30 cellular contexts compared by ENCODE assay signal in the genomic region with DNA sequence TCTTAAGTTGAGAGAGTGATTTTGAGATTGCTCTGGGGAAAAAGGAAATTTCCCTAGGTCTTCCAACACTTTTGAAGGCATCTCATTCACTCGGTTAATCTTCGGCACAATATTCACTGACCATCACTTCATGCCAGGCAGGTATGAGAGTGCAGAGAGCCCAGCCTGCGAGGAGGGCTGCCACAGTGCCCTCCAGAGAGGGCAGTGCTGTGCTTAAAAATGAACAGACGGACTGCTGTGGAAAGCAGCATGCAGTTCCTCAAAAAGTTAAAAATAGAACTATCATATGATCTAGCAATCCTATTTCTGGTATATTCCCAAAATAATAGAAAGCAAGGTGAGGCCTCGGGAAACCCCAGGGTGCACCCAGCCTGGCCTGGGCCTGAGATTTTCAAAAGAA.
"Had no signal": no experiment of that assay in that cellular context is flagged by ENCODE, and none has a peak within 500 bp of the region (broad histone marks: within the 10 kb centered on the region; RNA-seq: fewer than 3 reads in every experiment).

No MANE protein-coding gene starts in this region.

- H3K27ac ChIP-seq: adrenal gland, body of pancreas, breast epithelium, esophagus muscularis mucosa, foreskin keratinocyte, gastrocnemius medialis, heart left ventricle had no signal

- FAIRE-seq: colon had no signal

- ATAC-seq: activated CD4-positive, alpha-beta T cell treated with anti-CD3 and anti-CD28 coated beads for 36 hours; activated CD8-positive, alpha-beta memory T cell treated with anti-CD3 and anti-CD28 coated beads, Interleukin-2, amount 10 ng/mL, durations not matched to agents 7 days and 5 days; activated CD8-positive, alpha-beta T cell treated with anti-CD3 and anti-CD28 coated beads, Interleukin-2, amount 10 ng/mL, durations not matched to agents 7 days and 5 days; activated naive CD8-positive, alpha-beta T cell treated with anti-CD3 and anti-CD28 coated beads, Interleukin-2, amount 50 U/mL, for 24 hours; body of pancreas; foreskin keratinocyte; gastrocnemius medialis; T-helper 17 cell had no signal

- DNase-seq: activated CD4-positive, alpha-beta memory T cell treated with anti-CD3 and anti-CD28 coated beads for 36 hours; activated CD4-positive, alpha-beta T cell treated with anti-CD3 and anti-CD28 coated beads for 36 hours; activated CD4-positive, CD25-positive, alpha-beta regulatory T cell; activated CD4-positive, CD25-positive, alpha-beta regulatory T cell treated with anti-CD3 and anti-CD28 coated beads, Interleukin-2, amount 50 U/mL, for 72 hours; activated CD8-positive, alpha-beta memory T cell treated with anti-CD3 and anti-CD28 coated beads, Interleukin-2, amount 10 ng/mL, durations not matched to agents 7 days and 5 days; activated CD8-positive, alpha-beta memory T cell treated with anti-CD3 and anti-CD28 coated beads, Interleukin-2, amount 50 U/mL, for 4 hours; activated CD8-positive, alpha-beta T cell treated with anti-CD3 and anti-CD28 coated beads, Interleukin-2, amount 10 ng/mL, durations not matched to agents 7 days and 5 days; activated effector memory CD4-positive, alpha-beta T cell treated with anti-CD3 and anti-CD28 coated beads, Interleukin-2, amount 50 U/mL, for 16 hours; activated naive CD4-positive, alpha-beta T cell treated with anti-CD3 and anti-CD28 coated beads for 36 hours; activated naive CD8-positive, alpha-beta T cell treated with anti-CD3 and anti-CD28 coated beads for 36 hours; activated naive CD8-positive, alpha-beta T cell treated with anti-CD3 and anti-CD28 coated beads, Interleukin-2, amount 50 U/mL, for 24 hours; activated T-cell treated with anti-CD3 and anti-CD28 coated beads, Interleukin-2, amount 50 U/mL, for 1 hour; activated T-cell treated with anti-CD3 and anti-CD28 coated beads, Interleukin-2, amount 50 U/mL, for 48 hours; adrenal gland; amygdala; aorta; body of pancreas; cortex of kidney; effector CD8-positive, alpha-beta T cell; endodermal cell; foreskin keratinocyte; gastrocnemius medialis; glutamatergic neuron; heart left ventricle; T-helper 1 cell; T-helper 17 cell; T1000 had no signal

- H3K4me3 ChIP-seq: adrenal gland, body of pancreas, breast epithelium, esophagus muscularis mucosa, gastrocnemius medialis, heart left ventricle had no signal

- H3K4me1 ChIP-seq: adrenal gland, body of pancreas, breast epithelium, foreskin keratinocyte had no signal

- H3K9me3 ChIP-seq: adrenal gland, body of pancreas, breast epithelium, esophagus muscularis mucosa, gastrocnemius medialis had no signal

- H3K27me3 ChIP-seq: adrenal gland, body of pancreas, breast epithelium, foreskin keratinocyte, gastrocnemius medialis had no signal

- H3K36me3 ChIP-seq: adrenal gland, breast epithelium, esophagus muscularis mucosa, gastrocnemius medialis, heart left ventricle had no signal
